18 cellular contexts compared by ENCODE assay signal in the genomic region with DNA sequence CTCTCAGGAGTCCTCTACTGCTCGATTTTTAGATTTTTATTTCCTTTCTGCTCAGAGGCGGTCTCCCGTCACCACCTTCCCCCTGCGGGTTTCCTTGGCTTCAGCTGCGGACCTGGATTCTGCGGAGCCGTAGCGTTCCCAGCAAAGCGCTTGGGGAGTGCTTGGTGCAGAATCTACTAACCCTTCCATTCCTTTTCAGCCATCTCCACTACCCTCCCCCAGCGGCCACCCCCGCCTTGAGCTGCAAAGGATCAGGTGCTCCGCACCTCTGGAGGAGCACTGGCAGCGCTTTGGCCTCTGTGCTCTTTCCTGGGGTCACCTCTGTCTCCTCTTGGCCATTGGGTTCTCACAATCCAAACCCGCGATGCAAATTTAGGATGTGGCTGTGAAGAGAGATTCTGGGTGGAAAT. TPM values are rescaled to one million over a fixed set of nuclear protein-coding genes. Genes with fewer than 3 reads are reported as not detected.
DNase-seq lines count a peak whose midpoint lies in the region; ATAC-seq and TF ChIP-seq lines count a peak whose summit lies in the region.
"Had no signal": no experiment of that assay in that cellular context is flagged by ENCODE, and none has a peak within 500 bp of the region (broad histone marks: within the 10 kb centered on the region; RNA-seq: fewer than 3 reads in every experiment).

No MANE protein-coding gene starts in this region.

- H3K4me3 Mint-ChIP-seq in brain: peak overlapping the region; percentile 55 to 74 (median 71)
- H3K4me3 Mint-ChIP-seq in naive thymus-derived CD4-positive, alpha-beta T cell: peak overlapping the region in 9 of 10 donors; percentile 34 to 87 (median 75)

- DNase-seq in left ventricle myocardium inferior: no peak
- DNase-seq in Right ventricle myocardium superior: no peak
- no peak for DNase-seq in naive thymus-derived CD4-positive, alpha-beta T cell
- DNase-seq in stimulated activated naive CD4-positive, alpha-beta T cell treated with Interleukin-2 at 50 U/mL for 16 hours (lab: John Stamatoyannopoulos, UW): no peak
- no peak for DNase-seq in GM20000 (ENCODE audit: low spot score)
- no peak for DNase-seq in NCI-H1092 (lab: John Stamatoyannopoulos, UW)
- DNase-seq in MV-4-11 (lab: John Stamatoyannopoulos, UW): no peak
- DNase-seq: activated CD8-positive, alpha-beta memory T cell treated with anti-CD3 and anti-CD28 coated beads, Interleukin-2, amount 50 U/mL, for 4 hours; dermis blood vessel endothelial cell; lower lobe of right lung; NCI-H146; NCI-H524; PC-3 had no signal

- intact Hi-C loops in left ventricle myocardium inferior (cut with micrococcal nuclease): no loop called here
- intact Hi-C loops in Right ventricle myocardium superior (cut with DNase I): no loop called here
- intact Hi-C loops in naive thymus-derived CD4-positive, alpha-beta T cell (cut with micrococcal nuclease): loop anchor here in 1 of 2 donors (10.0 kb wide), 1 partner anchor 95 kb away; no protein-coding TSS in a partner anchor

- H3K27ac Mint-ChIP-seq in brain: no peak overlapping the region
- H3K27ac Mint-ChIP-seq in naive thymus-derived CD4-positive, alpha-beta T cell: peak overlapping the region in 1 of 9 donors; percentile 55

- H3K27ac ChIP-seq in left ventricle myocardium inferior (replicated peaks): no peak overlapping the region
- no peak overlapping the region for H3K27ac ChIP-seq in naive thymus-derived CD4-positive, alpha-beta T cell (ENCODE audit: low read depth, low read length)
- H3K27ac ChIP-seq: ascending aorta, KMS-11, lower lobe of right lung had no signal

- peaks cover 98% of the 10 kb centered on the region for H3K27me3 Mint-ChIP-seq in brain
- peaks cover 62 to 74% (median 72%) of the 10 kb centered on the region in 5 donors for H3K27me3 Mint-ChIP-seq in naive thymus-derived CD4-positive, alpha-beta T cell

- peaks cover 100% of the 10 kb centered on the region for H3K27me3 ChIP-seq in left ventricle myocardium inferior (ENCODE audit: low read depth)
- peaks cover 20 to 41% of the 10 kb centered on the region in 2 donors for H3K27me3 ChIP-seq in naive thymus-derived CD4-positive, alpha-beta T cell (ENCODE audit: control insufficient read depth in 2 of 2, insufficient read depth in 2 of 2, low read length in 2 of 2)

- H3K4me1 Mint-ChIP-seq in brain: peaks cover 33% of the 10 kb centered on the region
- H3K4me1 Mint-ChIP-seq in naive thymus-derived CD4-positive, alpha-beta T cell: peaks cover 15 to 39% (median 33%) of the 10 kb centered on the region in 7 donors

- H3K36me3 ChIP-seq in left ventricle myocardium inferior: no peaks in the 10 kb centered on the region
- H3K36me3 ChIP-seq in naive thymus-derived CD4-positive, alpha-beta T cell (ENCODE audit: control insufficient read depth in 2 of 3, insufficient read depth in 3 of 3, low read length in 3 of 3): no peaks in the 10 kb centered on the region
- H3K36me3 ChIP-seq: ascending aorta, lower lobe of right lung had no signal

- H3K9me3 ChIP-seq in left ventricle myocardium inferior (replicated peaks): no peaks in the 10 kb centered on the region
- H3K9me3 ChIP-seq in naive thymus-derived CD4-positive, alpha-beta T cell (ENCODE audit: control insufficient read depth in 2 of 3, low read length in 3 of 3): no peaks in the 10 kb centered on the region
- H3K9me3 ChIP-seq: ascending aorta, lower lobe of right lung had no signal

- peaks cover 52% of the 10 kb centered on the region for H3K4me1 ChIP-seq in left ventricle myocardium inferior
- peaks cover 5 to 37% of the 10 kb centered on the region in 2 donors for H3K4me1 ChIP-seq in naive thymus-derived CD4-positive, alpha-beta T cell (ENCODE audit: control insufficient read depth in 2 of 2, insufficient read depth in 2 of 2, low read length in 2 of 2)
- H3K4me1 ChIP-seq: ascending aorta had no signal

- POLR2A ChIA-PET in naive thymus-derived CD4-positive, alpha-beta T cell (lab: Charles Lee): no interaction called here

- ATAC-seq in Right ventricle myocardium superior (ENCODE audit: poor library complexity): no peak
- no peak for ATAC-seq in naive thymus-derived CD4-positive, alpha-beta T cell
- ATAC-seq: HCT116, lower lobe of right lung, PC-3 had no signal

- peak overlapping the region; percentile 34 for H3K4me3 ChIP-seq in left ventricle myocardium inferior
- peak overlapping the region; percentile 30 for H3K4me3 ChIP-seq in naive thymus-derived CD4-positive, alpha-beta T cell (ENCODE audit: low read length)
- H3K4me3 ChIP-seq: lower lobe of right lung had no signal

- no peaks in the 10 kb centered on the region for H3K36me3 Mint-ChIP-seq in brain
- H3K36me3 Mint-ChIP-seq in naive thymus-derived CD4-positive, alpha-beta T cell: peaks cover 0 to 3% (median 0%) of the 10 kb centered on the region in 5 donors

- peaks cover 0 to 9% (median 0%) of the 10 kb centered on the region in 5 experiments for H3K9me3 Mint-ChIP-seq in brain
- peaks cover 0 to 2% (median 0%) of the 10 kb centered on the region in 11 donors for H3K9me3 Mint-ChIP-seq in naive thymus-derived CD4-positive, alpha-beta T cell

- no peak for TF ChIP-seq CTCF in left ventricle myocardium inferior (IDR thresholded peaks at IDR 0.05; ENCODE audit: borderline replicate concordance)
- no peak for TF ChIP-seq CTCF in brain (conservative IDR thresholded peaks at IDR 0.05)
- no peak for TF ChIP-seq CTCF in GM20000 (IDR thresholded peaks at IDR 0.05; ENCODE audit: extremely low read depth, missing control alignments)

- CTCF ChIA-PET in naive thymus-derived CD4-positive, alpha-beta T cell (lab: Charles Lee): no interaction called here

RNA-seq across cellular contexts. Expression of gene OLIG2, which starts 3.8 kb away (rescaled TPM):
- total RNA-seq in left ventricle myocardium inferior: not detected
- not detected for total RNA-seq in Right ventricle myocardium superior
- 33.3 TPM for polyA plus RNA-seq in brain (ENCODE audit: insufficient read depth, low read depth, low replicate concordance)
- not detected for total RNA-seq in naive thymus-derived CD4-positive, alpha-beta T cell
- not detected for polyA plus RNA-seq in naive thymus-derived CD4-positive, alpha-beta T cell
- total RNA-seq: ascending aorta, dermis blood vessel endothelial cell, fibroblast of lung, lower lobe of right lung, PC-3 had no signal
- polyA plus RNA-seq: fibroblast of lung had no signal

RNA-seq across cellular contexts. Expression of gene OLIG1, which starts 40.4 kb away (rescaled TPM):
- total RNA-seq in left ventricle myocardium inferior (0.22 TPM), Right ventricle myocardium superior (0.59 TPM)
- polyA plus RNA-seq in brain (ENCODE audit: insufficient read depth, low read depth, low replicate concordance): 114 TPM
- total RNA-seq in naive thymus-derived CD4-positive, alpha-beta T cell: 1 to 10 TPM in 1 of 5 experiments, under 1 TPM in 1, not detected in 3; 0.34 to 9.3 TPM
- not detected for polyA plus RNA-seq in naive thymus-derived CD4-positive, alpha-beta T cell
- total RNA-seq: ascending aorta, dermis blood vessel endothelial cell, fibroblast of lung, PC-3 had no signal
- polyA plus RNA-seq: fibroblast of lung had no signal
